Comparison of ENCODE assay signal across 16 cellular contexts in the genomic region with DNA sequence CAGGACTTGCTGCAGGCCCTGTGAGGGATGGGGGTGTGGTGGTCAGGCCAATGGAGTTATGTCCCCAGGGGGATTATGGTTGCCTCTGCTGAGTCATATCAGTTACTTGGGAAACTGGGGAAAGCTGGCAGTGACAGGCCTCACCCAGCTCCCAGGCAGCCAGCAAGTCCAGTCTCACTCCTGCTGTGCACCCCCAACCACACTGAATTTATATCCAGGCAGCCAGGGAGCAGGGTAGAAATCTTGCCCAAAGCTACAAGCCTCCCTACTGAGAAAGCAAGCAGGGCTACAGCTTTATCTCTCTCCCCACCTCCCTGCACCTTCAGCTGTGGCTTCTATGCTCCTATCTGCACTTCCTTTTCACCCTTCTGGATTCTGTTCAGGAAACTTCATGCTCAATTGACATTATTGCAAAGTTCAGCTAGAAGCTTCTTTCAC.
"Had no signal": no experiment of that assay in that cellular context is flagged by ENCODE, and none has a peak within 500 bp of the region (broad histone marks: within the 10 kb centered on the region; RNA-seq: fewer than 3 reads in every experiment).

No MANE protein-coding gene starts in this region.

- ATAC-seq: activated CD8-positive, alpha-beta T cell treated with anti-CD3 and anti-CD28 coated beads, Interleukin-2, amount 10 ng/mL, durations not matched to agents 7 days and 5 days; activated T-helper 17 cell treated with anti-CD3 and anti-CD28 coated beads, Interleukin-2, amount 50 U/mL, for 72 hours; gastroesophageal sphincter; left ventricle myocardium superior; WTC11 had no signal

- H3K4me1 Mint-ChIP-seq: activated naive CD4-positive, alpha-beta T cell treated with anti-CD3 and anti-CD28 coated beads, Interleukin-2, amount 10 ng/mL, durations not matched to agents 7 days and 5 days; activated T-helper 17 cell treated with anti-CD3 and anti-CD28 coated beads, Interleukin-2, amount 50 U/mL, for 72 hours had no signal

- H3K27me3 Mint-ChIP-seq: activated naive CD4-positive, alpha-beta T cell treated with anti-CD3 and anti-CD28 coated beads, Interleukin-2, amount 10 ng/mL, durations not matched to agents 7 days and 5 days; activated T-helper 17 cell treated with anti-CD3 and anti-CD28 coated beads, Interleukin-2, amount 50 U/mL, for 72 hours; type B pancreatic cell had no signal

- DNase-seq: activated CD4-positive, alpha-beta T cell treated with anti-CD3 and anti-CD28 coated beads for 48 hours; activated CD8-positive, alpha-beta T cell treated with anti-CD3 and anti-CD28 coated beads, Interleukin-2, amount 10 ng/mL, durations not matched to agents 7 days and 5 days; activated naive CD4-positive, alpha-beta T cell treated with anti-CD3 and anti-CD28 coated beads, Interleukin-2, amount 10 ng/mL, durations not matched to agents 7 days and 5 days; adrenal gland; central memory CD4-positive, alpha-beta T cell; effector memory CD4-positive, alpha-beta T cell; left ventricle myocardium superior; mesenchymal stem cell; ovary; stimulated activated CD4-positive, alpha-beta T cell treated with anti-CD3 and anti-CD28 coated beads, Interleukin-12 subunit alpha, Interleukin-12 subunit beta, amount 100 ng/mL, for 4 hours; stimulated activated naive CD4-positive, alpha-beta T cell; substantia nigra had no signal

- H3K36me3 Mint-ChIP-seq: activated naive CD4-positive, alpha-beta T cell treated with anti-CD3 and anti-CD28 coated beads, Interleukin-2, amount 10 ng/mL, durations not matched to agents 7 days and 5 days; type B pancreatic cell had no signal

- H3K9me3 Mint-ChIP-seq: type B pancreatic cell had no signal

- H3K27ac Mint-ChIP-seq: activated CD8-positive, alpha-beta T cell treated with anti-CD3 and anti-CD28 coated beads, Interleukin-2, amount 10 ng/mL, durations not matched to agents 7 days and 5 days; activated naive CD4-positive, alpha-beta T cell treated with anti-CD3 and anti-CD28 coated beads, Interleukin-2, amount 10 ng/mL, durations not matched to agents 7 days and 5 days; activated T-helper 17 cell treated with anti-CD3 and anti-CD28 coated beads, Interleukin-2, amount 50 U/mL, for 72 hours; type B pancreatic cell; WTC11 had no signal

- H3K4me3 Mint-ChIP-seq: activated CD8-positive, alpha-beta T cell treated with anti-CD3 and anti-CD28 coated beads, Interleukin-2, amount 10 ng/mL, durations not matched to agents 7 days and 5 days; activated naive CD4-positive, alpha-beta T cell treated with anti-CD3 and anti-CD28 coated beads, Interleukin-2, amount 10 ng/mL, durations not matched to agents 7 days and 5 days; activated T-helper 17 cell treated with anti-CD3 and anti-CD28 coated beads, Interleukin-2, amount 50 U/mL, for 72 hours; type B pancreatic cell; WTC11 had no signal
